ENCODE assay signal across 38 cellular contexts in the genomic region with DNA sequence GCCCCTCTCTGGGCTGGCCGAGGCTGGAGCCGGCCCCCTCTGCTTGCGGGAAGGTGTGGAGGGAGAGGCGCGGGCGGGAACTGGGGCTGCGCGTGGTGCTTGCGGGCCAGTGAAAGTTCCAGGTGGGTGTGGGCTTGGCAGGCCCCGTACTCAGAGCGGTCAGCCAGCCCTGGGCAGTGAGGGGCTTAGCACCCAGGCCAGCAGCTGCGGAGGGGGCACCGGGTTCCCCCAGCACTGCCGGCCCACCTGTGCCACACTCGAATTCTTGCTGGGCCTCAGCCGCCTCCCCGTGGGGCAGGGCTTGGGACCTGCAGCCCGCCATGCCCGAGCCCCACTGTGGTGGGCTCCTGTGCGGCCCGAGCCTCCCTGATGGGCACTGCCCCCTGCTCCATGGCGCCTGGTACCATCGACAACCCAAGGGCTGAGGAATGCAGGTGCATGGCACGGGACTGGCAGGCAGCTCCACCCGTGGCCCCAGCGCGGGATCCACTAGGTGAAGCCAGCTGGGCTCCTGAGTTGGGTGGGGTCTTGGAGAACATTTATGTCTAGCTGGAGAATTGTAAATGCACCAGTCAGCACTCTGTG.
"Had no signal": no experiment of that assay in that cellular context is flagged by ENCODE, and none has a peak within 500 bp of the region (broad histone marks: within the 10 kb centered on the region; RNA-seq: fewer than 3 reads in every experiment).

No MANE protein-coding gene starts in this region.

- H3K4me3 ChIP-seq: adrenal gland, ascending aorta, body of pancreas, breast epithelium, cardiac muscle cell had no signal

- H3K27ac Mint-ChIP-seq: activated naive CD4-positive, alpha-beta T cell treated with anti-CD3 and anti-CD28 coated beads for 36 hours; activated naive CD4-positive, alpha-beta T cell treated with anti-CD3 and anti-CD28 coated beads, Interleukin-2, amount 10 ng/mL, durations not matched to agents 7 days and 5 days; activated naive CD4-positive, alpha-beta T cell treated with anti-CD3 and anti-CD28 coated beads, Interleukin-2, amount 50 U/mL, for 24 hours; activated naive CD4-positive, alpha-beta T cell treated with anti-CD3 and anti-CD28 coated beads, Interleukin-2, amount 50 U/mL, for 72 hours; activated naive CD8-positive, alpha-beta T cell; activated naive CD8-positive, alpha-beta T cell treated with anti-CD3 and anti-CD28 coated beads for 36 hours; activated naive CD8-positive, alpha-beta T cell treated with anti-CD3 and anti-CD28 coated beads, Interleukin-2, amount 10 ng/mL, durations not matched to agents 7 days and 5 days; activated naive CD8-positive, alpha-beta T cell treated with anti-CD3 and anti-CD28 coated beads, Interleukin-2, amount 50 U/mL, for 24 hours; activated T-cell treated with anti-CD3 and anti-CD28 coated beads, Interleukin-2, amount 50 U/mL, for 24 hours; activated T-cell treated with anti-CD3 and anti-CD28 coated beads, Interleukin-2, amount 50 U/mL, for 72 hours; activated T-helper 1 cell treated with anti-CD3 and anti-CD28 coated beads, Interleukin-12 subunit alpha, Interleukin-12 subunit beta, Interleukin-2, Interleukin-4 antibody, amounts not matched to agents 30 ng/mL and 10 ng/mL and 1 ng/mL, durations not matched to agents 14 hours and 24 hours and 36 hours; activated T-helper 17 cell treated with anti-CD3 and anti-CD28 coated beads, Interleukin-2, amount 50 U/mL, for 72 hours; activated T-helper 2 cell treated with anti-CD3 and anti-CD28 coated beads, Interferon-gamma antibody, Interleukin-2, Interleukin-4, amounts not matched to agents 10 μg/mL and 5 μg/mL and 100 μg/mL, durations not matched to agents 14 hours and 24 hours and 36 hours; brain had no signal

- ATAC-seq: activated naive CD4-positive, alpha-beta T cell treated with anti-CD3 and anti-CD28 coated beads, Interleukin-2, amount 50 U/mL, for 72 hours; activated naive CD8-positive, alpha-beta T cell treated with anti-CD3 and anti-CD28 coated beads, Interleukin-2, amount 50 U/mL, for 24 hours; activated T-cell treated with anti-CD3 and anti-CD28 coated beads, Interleukin-2, amount 50 U/mL, for 4 hours; activated T-cell treated with anti-CD3 and anti-CD28 coated beads, Interleukin-2, amount 50 U/mL, for 72 hours; activated T-helper 17 cell treated with anti-CD3 and anti-CD28 coated beads, Interleukin-2, amount 50 U/mL, for 72 hours had no signal

- H3K9me3 ChIP-seq: adrenal gland, ascending aorta, body of pancreas had no signal

- H3K27me3 Mint-ChIP-seq: activated naive CD4-positive, alpha-beta T cell treated with anti-CD3 and anti-CD28 coated beads, Interleukin-2, amount 10 ng/mL, durations not matched to agents 7 days and 5 days; activated naive CD4-positive, alpha-beta T cell treated with anti-CD3 and anti-CD28 coated beads, Interleukin-2, amount 50 U/mL, for 24 hours; activated naive CD8-positive, alpha-beta T cell; activated naive CD8-positive, alpha-beta T cell treated with anti-CD3 and anti-CD28 coated beads for 36 hours; activated naive CD8-positive, alpha-beta T cell treated with anti-CD3 and anti-CD28 coated beads, Interleukin-2, amount 10 ng/mL, durations not matched to agents 7 days and 5 days; activated naive CD8-positive, alpha-beta T cell treated with anti-CD3 and anti-CD28 coated beads, Interleukin-2, amount 50 U/mL, for 24 hours; activated T-cell treated with anti-CD3 and anti-CD28 coated beads, Interleukin-2, amount 50 U/mL, for 24 hours; activated T-helper 17 cell treated with anti-CD3 and anti-CD28 coated beads, Interleukin-2, amount 50 U/mL, for 72 hours; brain; central memory CD8-positive, alpha-beta T cell had no signal

- H3K27ac ChIP-seq: adrenal gland, ascending aorta, brain microvascular endothelial cell, breast epithelium, cardiac muscle cell had no signal

- H3K4me3 Mint-ChIP-seq: activated naive CD4-positive, alpha-beta T cell treated with anti-CD3 and anti-CD28 coated beads for 36 hours; activated naive CD4-positive, alpha-beta T cell treated with anti-CD3 and anti-CD28 coated beads, Interleukin-2, amount 10 ng/mL, durations not matched to agents 7 days and 5 days; activated naive CD4-positive, alpha-beta T cell treated with anti-CD3 and anti-CD28 coated beads, Interleukin-2, amount 50 U/mL, for 24 hours; activated naive CD8-positive, alpha-beta T cell; activated naive CD8-positive, alpha-beta T cell treated with anti-CD3 and anti-CD28 coated beads for 36 hours; activated naive CD8-positive, alpha-beta T cell treated with anti-CD3 and anti-CD28 coated beads, Interleukin-2, amount 10 ng/mL, durations not matched to agents 7 days and 5 days; activated naive CD8-positive, alpha-beta T cell treated with anti-CD3 and anti-CD28 coated beads, Interleukin-2, amount 50 U/mL, for 24 hours; activated T-cell treated with anti-CD3 and anti-CD28 coated beads, Interleukin-2, amount 50 U/mL, for 24 hours; activated T-cell treated with anti-CD3 and anti-CD28 coated beads, Interleukin-2, amount 50 U/mL, for 4 hours; activated T-cell treated with anti-CD3 and anti-CD28 coated beads, Interleukin-2, amount 50 U/mL, for 72 hours; activated T-helper 1 cell treated with anti-CD3 and anti-CD28 coated beads, Interleukin-12 subunit alpha, Interleukin-12 subunit beta, Interleukin-2, Interleukin-4 antibody, amounts not matched to agents 30 ng/mL and 10 ng/mL and 1 ng/mL, durations not matched to agents 14 hours and 24 hours and 36 hours; activated T-helper 17 cell treated with anti-CD3 and anti-CD28 coated beads, Interleukin-2, amount 50 U/mL, for 72 hours; brain; central memory CD8-positive, alpha-beta T cell had no signal

- H3K36me3 Mint-ChIP-seq: activated naive CD4-positive, alpha-beta T cell treated with anti-CD3 and anti-CD28 coated beads, Interleukin-2, amount 10 ng/mL, durations not matched to agents 7 days and 5 days; activated naive CD4-positive, alpha-beta T cell treated with anti-CD3 and anti-CD28 coated beads, Interleukin-2, amount 50 U/mL, for 24 hours; activated naive CD4-positive, alpha-beta T cell treated with anti-CD3 and anti-CD28 coated beads, Interleukin-2, amount 50 U/mL, for 72 hours; activated naive CD8-positive, alpha-beta T cell; activated naive CD8-positive, alpha-beta T cell treated with anti-CD3 and anti-CD28 coated beads for 36 hours; brain had no signal

- H3K4me1 ChIP-seq: adrenal gland, breast epithelium had no signal

- H3K4me1 Mint-ChIP-seq: activated T-helper 17 cell treated with anti-CD3 and anti-CD28 coated beads, Interleukin-2, amount 50 U/mL, for 72 hours; brain; central memory CD8-positive, alpha-beta T cell had no signal

- H3K9me3 Mint-ChIP-seq: activated naive CD4-positive, alpha-beta T cell treated with anti-CD3 and anti-CD28 coated beads for 36 hours; activated naive CD4-positive, alpha-beta T cell treated with anti-CD3 and anti-CD28 coated beads, Interleukin-2, amount 50 U/mL, for 24 hours; activated naive CD4-positive, alpha-beta T cell treated with anti-CD3 and anti-CD28 coated beads, Interleukin-2, amount 50 U/mL, for 72 hours; activated naive CD8-positive, alpha-beta T cell treated with anti-CD3 and anti-CD28 coated beads, Interleukin-2, amount 50 U/mL, for 24 hours; activated T-cell treated with anti-CD3 and anti-CD28 coated beads, Interleukin-2, amount 50 U/mL, for 24 hours; activated T-cell treated with anti-CD3 and anti-CD28 coated beads, Interleukin-2, amount 50 U/mL, for 4 hours; activated T-helper 17 cell treated with anti-CD3 and anti-CD28 coated beads, Interleukin-2, amount 50 U/mL, for 72 hours; activated T-helper 2 cell treated with anti-CD3 and anti-CD28 coated beads, Interferon-gamma antibody, Interleukin-2, Interleukin-4, amounts not matched to agents 10 μg/mL and 5 μg/mL and 100 μg/mL, durations not matched to agents 14 hours and 24 hours and 36 hours; central memory CD8-positive, alpha-beta T cell had no signal

- H3K27me3 ChIP-seq: adrenal gland, ascending aorta, body of pancreas, brain microvascular endothelial cell, breast epithelium, cardiac muscle cell had no signal

- DNase-seq: activated effector memory CD4-positive, alpha-beta T cell treated with anti-CD3 and anti-CD28 coated beads, Interleukin-2, amount 50 U/mL, for 16 hours; activated effector memory CD4-positive, alpha-beta T cell treated with Interleukin-2 at 50 U/mL for 16 hours; activated gamma-delta T cell; activated gamma-delta T cell treated with Interleukin-2 at 50 U/mL for 16 hours; activated naive CD4-positive, alpha-beta T cell; activated naive CD4-positive, alpha-beta T cell treated with anti-CD3 and anti-CD28 coated beads for 36 hours; activated naive CD4-positive, alpha-beta T cell treated with anti-CD3 and anti-CD28 coated beads, Interleukin-2, amount 10 ng/mL, durations not matched to agents 7 days and 5 days; activated naive CD4-positive, alpha-beta T cell treated with anti-CD3 and anti-CD28 coated beads, Interleukin-2, amount 50 U/mL, for 16 hours; activated naive CD4-positive, alpha-beta T cell treated with Interleukin-2 at 50 U/mL for 16 hours; activated naive CD8-positive, alpha-beta T cell treated with anti-CD3 and anti-CD28 coated beads for 36 hours; activated naive CD8-positive, alpha-beta T cell treated with anti-CD3 and anti-CD28 coated beads, Interleukin-2, amount 10 ng/mL, durations not matched to agents 7 days and 5 days; activated naive CD8-positive, alpha-beta T cell treated with anti-CD3 and anti-CD28 coated beads, Interleukin-2, amount 50 U/mL, for 24 hours; activated T-cell treated with anti-CD3 and anti-CD28 coated beads, Interleukin-2, amount 50 U/mL, for 1 hour; activated T-cell treated with anti-CD3 and anti-CD28 coated beads, Interleukin-2, amount 50 U/mL, for 24 hours; activated T-cell treated with anti-CD3 and anti-CD28 coated beads, Interleukin-2, amount 50 U/mL, for 4 hours; activated T-cell treated with anti-CD3 and anti-CD28 coated beads, Interleukin-2, amount 50 U/mL, for 48 hours; activated T-cell treated with anti-CD3 and anti-CD28 coated beads, Interleukin-2, amount 50 U/mL, for 72 hours; adrenal gland; amniotic stem cell; amygdala; anterior cingulate cortex; aorta; brain microvascular endothelial cell; caudate nucleus; central memory CD4-positive, alpha-beta T cell; cerebellar nuclear complex had no signal

- H3K36me3 ChIP-seq: adrenal gland, ascending aorta, brain microvascular endothelial cell, breast epithelium, cardiac muscle cell had no signal
